10 cellular contexts compared by ENCODE assay signal in genomic region chr2:54632733-54633692, GRCh38.
DNase-seq lines count a peak whose midpoint lies in the region; ATAC-seq, FAIRE-seq and TF ChIP-seq lines count a peak whose summit lies in the region.
"Had no signal": no experiment of that assay in that cellular context is flagged by ENCODE, and none has a peak within 500 bp of the region (broad histone marks: within the 10 kb centered on the region; RNA-seq: fewer than 3 reads in every experiment).

No MANE protein-coding gene starts in this region.

- no peak for FAIRE-seq in GM12878 (lab: Jason Lieb, UNC)
- FAIRE-seq in HepG2 (lab: Jason Lieb, UNC): no peak

- H3K36me3 ChIP-seq in GM12878 (ENCODE audit: control insufficient read depth in 2 of 2, insufficient read depth in 2 of 2, low read length in 1 of 2): peaks cover 42 to 45% of the 10 kb centered on the region in 2 experiments
- H3K36me3 ChIP-seq in HepG2 (replicated peaks in 1 of 2; ENCODE audit: control insufficient read depth in 1 of 2, insufficient read depth in 2 of 2, low read length in 2 of 2): peaks cover 77 to 97% of the 10 kb centered on the region in 2 experiments
- peaks cover 0 to 54% (median 22%) of the 10 kb centered on the region in 4 donors for H3K36me3 ChIP-seq in transverse colon
- H3K36me3 ChIP-seq in ovary: no peaks in the 10 kb centered on the region

- H2AFZ ChIP-seq in GM12878 (ENCODE audit: control insufficient read depth, low read depth, low read length): no peak overlapping the region
- no peak overlapping the region for H2AFZ ChIP-seq in HepG2 (ENCODE audit: low read length)

- in situ Hi-C loops in GM12878 (cut with MboI): no loop called here
- in situ Hi-C loops in HepG2 (cut with HindIII; ENCODE audit: extremely low pct_ligation_motif_present, low pct_unique_long_range_greater_than_20kb): no loop called here
- in situ Hi-C loops in transverse colon (cut with MboI; ENCODE audit: low pct_ligation_motif_present in 1 of 4, low pct_unique_long_range_greater_than_20kb in 1 of 4, low sequenced_read_pairs in 3 of 4): loop anchor here in 1 of 4 donors (25.0 kb wide), 1 partner anchor 121 kb away; no protein-coding TSS in a partner anchor

- TF ChIP-seq POLR2A in GM12878 (IDR thresholded peaks at IDR 0.05; ENCODE audit: low read depth, low read length): no peak
- no peak for TF ChIP-seq POLR2A in HepG2 (IDR thresholded peaks at IDR 0.05; ENCODE audit: insufficient read depth in 1 of 2, low read depth in 2 of 2, low read length in 2 of 2)
- no peak for TF ChIP-seq POLR2A in transverse colon (IDR thresholded peaks at IDR 0.05)
- TF ChIP-seq POLR2A in ovary (IDR thresholded peaks at IDR 0.05): no peak

- TF ChIP-seq EP300 in GM12878 (IDR thresholded peaks at IDR 0.05; ENCODE audit: borderline replicate concordance in 1 of 2, control insufficient read depth in 1 of 2, low read depth in 2 of 2, low read length in 2 of 2) (no peak), HepG2 (IDR thresholded peaks at IDR 0.05; ENCODE audit: low read depth in 2 of 2, low read length in 2 of 2) (no peak), HepG2 (CRISPR knock-in tag; IDR thresholded peaks at IDR 0.05; ENCODE audit: borderline replicate concordance) (no peak), transverse colon (IDR thresholded peaks at IDR 0.05; ENCODE audit: low read depth) (no peak), ovary (IDR thresholded peaks at IDR 0.05) (no peak)

- peak overlapping the region; percentile 95 for H3K27ac ChIP-seq in GM12878 (ENCODE audit: control insufficient read depth, insufficient read depth)
- no peak overlapping the region for H3K27ac ChIP-seq in HepG2 (ENCODE audit: extremely low read length, insufficient read depth, low read length)
- peak overlapping the region; percentile 47 to 78 (median 64) for H3K27ac ChIP-seq in transverse colon
- no peak overlapping the region for H3K27ac ChIP-seq in ovary

- H3K9me3 ChIP-seq in GM12878 (replicated peaks; ENCODE audit: control insufficient read depth, insufficient read depth, low read length) (no peaks in the 10 kb centered on the region; the same call in 2 of the 3 replicates), HepG2 (ENCODE audit: low read length) (no peaks in the 10 kb centered on the region), transverse colon (no peaks in the 10 kb centered on the region), ovary (no peaks in the 10 kb centered on the region)

- H3K4me2 ChIP-seq in GM12878 (ENCODE audit: control insufficient read depth, insufficient read depth) (no peak overlapping the region), HepG2 (ENCODE audit: low read depth, low read length) (no peak overlapping the region)

- H4K20me1 ChIP-seq in GM12878 (ENCODE audit: control insufficient read depth, insufficient read depth) (no peaks in the 10 kb centered on the region; the same call in 1 of the 2 replicates), HepG2 (ENCODE audit: insufficient read depth, low read length) (peaks cover 36% of the 10 kb centered on the region)

- RAD21 ChIA-PET in GM12878 (lab: Charles Lee; ENCODE audit: unreplicated experiment): interaction anchor here (1.0 to 3.9 kb wide), 18 partner anchors 8 to 109 kb away, joined by 3 to 56 read pairs (median 6); no protein-coding TSS in a partner anchor

- BruUV-seq in GM12878 (replicated peaks; lab: Mats Ljungman, UMichigan): no TSS peak
- TSS peak; percentile 1 for BruUV-seq in HepG2 (replicated peaks; lab: Mats Ljungman, UMichigan)

- SMC1A ChIA-PET in GM12878 (lab: Charles Lee; ENCODE audit: uncharacterized antibody, unreplicated experiment): interaction anchor here (0.6 to 6.4 kb wide), 24 partner anchors 9 to 655 kb away, joined by 3 to 86 read pairs (median 6); no protein-coding TSS in a partner anchor

- no peak overlapping the region for H3K4me3 Mint-ChIP-seq in activated T-cell treated with anti-CD3 and anti-CD28 coated beads, Interleukin-2, amount 50 U/mL, for 72 hours

- H3K27me3 Mint-ChIP-seq in activated T-cell treated with anti-CD3 and anti-CD28 coated beads, Interleukin-2, amount 50 U/mL, for 72 hours (ENCODE audit: low read depth): no peaks in the 10 kb centered on the region

- TF ChIP-seq RAD21 in GM12878 (IDR thresholded peaks at IDR 0.05; ENCODE audit: insufficient read depth, low read depth, low read length): no peak
- no peak for TF ChIP-seq RAD21 in HepG2 (CRISPR knock-in tag; IDR thresholded peaks at IDR 0.05)

- peaks cover 31% of the 10 kb centered on the region for H3K79me2 ChIP-seq in GM12878 (ENCODE audit: control insufficient read depth, insufficient read depth, low read length)
- peaks cover 33% of the 10 kb centered on the region for H3K79me2 ChIP-seq in HepG2 (ENCODE audit: insufficient read depth, low read length)

- ATAC-seq in activated T-cell treated with anti-CD3 and anti-CD28 coated beads, Interleukin-2, amount 50 U/mL, for 72 hours (replicated peaks in 1 of 2): no peak
- ATAC-seq in GM12878 (no peak), HepG2 (no peak), GM21515 (IDR thresholded peaks at IDR 0.05; ENCODE audit: unreplicated experiment) (no peak)

- peak overlapping the region; percentile 63 for H3K27ac Mint-ChIP-seq in activated T-cell treated with anti-CD3 and anti-CD28 coated beads, Interleukin-2, amount 50 U/mL, for 72 hours

- DNase-seq in activated T-cell treated with anti-CD3 and anti-CD28 coated beads, Interleukin-2, amount 50 U/mL, for 72 hours: no peak
- no peak for DNase-seq in activated T-cell treated with anti-CD3 and anti-CD28 coated beads, Interleukin-2, amount 50 U/mL, for 48 hours
- no peak for DNase-seq in GM12878 (ENCODE audit: low read depth, low spot score)
- DNase-seq in HepG2 (ENCODE audit: low spot score): no peak
- DNase-seq in transverse colon: no peak
- no peak for DNase-seq in NCI-H524 (lab: John Stamatoyannopoulos, UW)
- no peak for DNase-seq in ovary
- DNase-seq: activated CD8-positive, alpha-beta memory T cell treated with anti-CD3 and anti-CD28 coated beads, Interleukin-2, amount 50 U/mL, for 48 hours; C1 segment of cervical spinal cord had no signal

- H3K9me3 Mint-ChIP-seq in activated T-cell treated with anti-CD3 and anti-CD28 coated beads, Interleukin-2, amount 50 U/mL, for 72 hours: no peaks in the 10 kb centered on the region

- intact Hi-C loops in GM12878 (cut with micrococcal nuclease; ENCODE audit: unreplicated experiment) (loop anchor here (10.0 kb wide), 1 partner anchor 528 kb away; no protein-coding TSS in a partner anchor), HepG2 (cut with micrococcal nuclease; ENCODE audit: unreplicated experiment) (loop anchor here (5.0 kb wide), 1 partner anchor 76 kb away; no protein-coding TSS in a partner anchor), transverse colon (cut with DNase I; ENCODE audit: low total_unique reads) (no loop called here), ovary (cut with DNase I) (no loop called here)

- no peaks in the 10 kb centered on the region for H3K27me3 ChIP-seq in GM12878 (replicated peaks in 1 of 2; ENCODE audit: control insufficient read depth in 2 of 2, insufficient read depth in 2 of 2, low read length in 1 of 2)
- H3K27me3 ChIP-seq in HepG2 (ENCODE audit: control insufficient read depth in 1 of 2, insufficient read depth in 2 of 2, low read length in 2 of 2): no peaks in the 10 kb centered on the region
- H3K27me3 ChIP-seq in transverse colon: no peaks in the 10 kb centered on the region
- H3K27me3 ChIP-seq in ovary: no peaks in the 10 kb centered on the region

- H3K36me3 Mint-ChIP-seq in activated T-cell treated with anti-CD3 and anti-CD28 coated beads, Interleukin-2, amount 50 U/mL, for 72 hours (ENCODE audit: insufficient read depth in 2 of 2): peaks cover 17 to 33% of the 10 kb centered on the region in 2 donors

- 88% methylated on average over 12 of the region's 12 CpGs for WGBS in GM12878 (ENCODE audit: insufficient coverage, insufficient replicate concordance, low lambda C conversion rate, missing lambda C conversion rate)
- 95% methylated on average over 12 of the region's 12 CpGs for WGBS in HepG2 (ENCODE audit: low lambda C conversion rate)
- 69 to 90% methylated on average over 6 to 12 of the region's 12 CpGs for WGBS in transverse colon (ENCODE audit: low coverage in 1 of 2), 2 donors
- whole genome bisulfite sequencing in ovary, 3 donors: 69 to 73% (median 71%) methylated on average over 12 of the region's 12 CpGs

- peaks cover 26% of the 10 kb centered on the region for H3K4me1 Mint-ChIP-seq in activated T-cell treated with anti-CD3 and anti-CD28 coated beads, Interleukin-2, amount 50 U/mL, for 72 hours (ENCODE audit: low read depth)

- H3K4me1 ChIP-seq in GM12878 (ENCODE audit: control insufficient read depth, insufficient read depth, low read length) (peaks cover 47% of the 10 kb centered on the region), HepG2 (ENCODE audit: insufficient read depth, low read length) (peaks cover 32% of the 10 kb centered on the region), transverse colon (peaks cover 11 to 30% (median 20%) of the 10 kb centered on the region in 4 donors), ovary (ENCODE audit: insufficient read depth) (peaks cover 13% of the 10 kb centered on the region)

- CTCF ChIA-PET in GM12878 (lab: Yijun Ruan, JAX): interaction anchor here (0.8 to 3.8 kb wide), 12 partner anchors 8 to 109 kb away, joined by 3 to 31 read pairs (median 4); no protein-coding TSS in a partner anchor
- CTCF ChIA-PET in HepG2 (lab: Yijun Ruan, JAX; ENCODE audit: low intra/inter-chr PET ratio, low total read pairs): no interaction called here

- no peak overlapping the region for H3K4me3 ChIP-seq in GM12878
- H3K4me3 ChIP-seq in HepG2 (replicated peaks in 1 of 3; ENCODE audit: insufficient read depth in 1 of 3, low read depth in 2 of 3, low read length in 3 of 3): no peak overlapping the region
- no peak overlapping the region for H3K4me3 ChIP-seq in transverse colon
- H3K4me3 ChIP-seq in ovary: no peak overlapping the region

- POLR2A ChIA-PET in GM12878 (lab: Charles Lee) (interaction anchor here (0.6 to 4.0 kb wide), 10 partner anchors 9 to 109 kb away, joined by 3 to 40 read pairs (median 4); no protein-coding TSS in a partner anchor), HepG2 (lab: Yijun Ruan, JAX) (no interaction called here)

- peak overlapping the region; percentile 26; the same call in 1 of the 2 replicates for H3K9ac ChIP-seq in GM12878 (ENCODE audit: control insufficient read depth, insufficient read depth, low read length)
- H3K9ac ChIP-seq in HepG2 (ENCODE audit: insufficient read depth, low read depth, low read length): no peak overlapping the region

- TF ChIP-seq CTCF in GM12878 (IDR thresholded peaks at IDR 0.05 in 2 of 3, conservative IDR thresholded peaks at IDR 0.05 in 1 of 3; ENCODE audit: control insufficient read depth in 2 of 3, extremely low read depth in 1 of 3, insufficient read depth in 1 of 3, low read depth in 3 of 3, low read length in 3 of 3) (no peak), HepG2 (CRISPR knock-in tag; IDR thresholded peaks at IDR 0.05) (no peak), transverse colon (IDR thresholded peaks at IDR 0.05) (no peak), ovary (IDR thresholded peaks at IDR 0.05) (no peak)

TF ChIP-seq in GM12878, 131 proteins besides CTCF, POLR2A, EP300 and RAD21 (continues in another document):
- TF ChIP-seq CBFB (IDR thresholded peaks at IDR 0.05; ENCODE audit: low read depth) (no peak), PAX8 (IDR thresholded peaks at IDR 0.05) (no peak)

TF ChIP-seq in HepG2, 621 proteins besides CTCF, POLR2A, EP300 and RAD21 (continues in another document):
- no peak for TF ChIP-seq ZNF282 (IDR thresholded peaks at IDR 0.05; ENCODE audit: partially characterized antibody)

Comparison
In these comparisons a context has a peak if more than half of its experiments do, and no peak if none do; other contexts are left out.
1. H3K27ac ChIP-seq: peak in GM12878 (single experiment) and transverse colon (4 of 4); none in HepG2 (single experiment) and ovary (0 of 2).
2. intact Hi-C loops: an anchor here in GM12878 (10.0 kb wide) and HepG2 (5.0 kb wide); none called in transverse colon and ovary.